Comparison of ENCODE assay signal across 1 cellular context in the genomic region with DNA sequence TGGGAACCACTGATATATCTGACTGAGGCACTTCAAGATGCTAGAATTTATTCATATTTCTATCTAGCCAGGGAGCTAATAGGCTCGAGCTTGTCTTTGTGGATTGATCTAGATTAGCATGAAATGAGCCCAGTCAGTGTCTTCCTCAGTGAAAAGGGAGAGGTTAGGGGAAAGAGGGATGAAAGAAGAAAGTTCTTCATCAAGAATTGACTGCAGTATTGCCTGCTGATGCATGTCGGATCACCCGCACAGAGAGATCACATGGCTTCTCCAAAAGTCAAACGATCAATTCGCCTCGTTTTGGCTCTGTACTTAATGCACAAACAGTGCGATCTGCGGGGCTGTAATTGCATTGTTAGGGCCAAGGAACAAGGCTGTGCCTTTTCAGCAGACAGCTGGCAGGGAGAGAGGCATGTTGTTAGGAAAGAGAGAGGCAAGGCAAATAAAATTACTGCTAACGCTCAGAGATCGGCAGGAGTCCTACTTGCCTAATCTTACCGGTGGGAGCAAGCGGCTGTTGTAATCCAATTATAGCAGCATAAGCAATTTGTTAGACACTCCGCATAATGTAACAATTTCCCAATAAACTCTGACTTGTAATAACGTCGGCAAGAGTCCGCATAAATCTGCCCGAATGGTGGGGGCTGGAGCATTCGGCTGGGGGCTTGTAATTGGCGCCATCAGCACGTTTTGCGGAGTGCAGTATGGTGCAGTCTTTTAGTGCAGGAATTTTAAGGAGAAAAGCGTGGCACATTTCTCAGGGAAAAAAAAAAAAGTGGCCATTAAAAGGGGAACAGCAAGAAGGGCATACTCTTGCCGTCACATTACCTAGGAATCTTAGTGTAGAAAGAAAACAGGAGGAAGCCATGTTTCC.
TF ChIP-seq lines count a peak whose summit lies in the region.

No MANE protein-coding gene starts in this region.

TF ChIP-seq in HEK293, 187 proteins besides CTCF, POLR2A, EP300 and RAD21 (continued from another document and continues in another):
- TF ChIP-seq, protein P1, sequence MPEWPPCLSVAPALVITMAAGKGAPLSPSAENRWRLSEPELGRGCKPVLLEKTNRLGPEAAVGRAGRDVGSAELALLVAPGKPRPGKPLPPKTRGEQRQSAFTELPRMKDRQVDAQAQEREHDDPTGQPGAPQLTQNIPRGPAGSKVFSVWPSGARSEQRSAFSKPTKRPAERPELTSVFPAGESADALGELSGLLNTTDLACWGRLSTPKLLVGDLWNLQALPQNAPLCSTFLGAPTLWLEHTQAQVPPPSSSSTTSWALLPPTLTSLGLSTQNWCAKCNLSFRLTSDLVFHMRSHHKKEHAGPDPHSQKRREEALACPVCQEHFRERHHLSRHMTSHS (tag by site-specific recombination; IDR thresholded peaks at IDR 0.05): peak; percentile 95
- no peak for TF ChIP-seq ZNF16 (tag by site-specific recombination; IDR thresholded peaks at IDR 0.05; ENCODE audit: low read depth)
- TF ChIP-seq ZNF776 (tag by site-specific recombination; IDR thresholded peaks at IDR 0.05; ENCODE audit: borderline replicate concordance): no peak
- no peak for TF ChIP-seq ZNF433 (tag by site-specific recombination; IDR thresholded peaks at IDR 0.05; ENCODE audit: low read depth)
- peak; percentile 81 for TF ChIP-seq ZNF629 (tag by site-specific recombination; IDR thresholded peaks at IDR 0.05)
- peak; percentile 88 for TF ChIP-seq ZFP69B (tag by site-specific recombination; IDR thresholded peaks at IDR 0.05)
- TF ChIP-seq ZNF48 (tag by site-specific recombination; IDR thresholded peaks at IDR 0.05): no peak
- TF ChIP-seq ZNF223 (tag by site-specific recombination; IDR thresholded peaks at IDR 0.05): no peak
- TF ChIP-seq ZNF10 (tag by site-specific recombination; IDR thresholded peaks at IDR 0.05): no peak
- TF ChIP-seq ZNF155 (tag by site-specific recombination; IDR thresholded peaks at IDR 0.05): no peak
- TF ChIP-seq, protein P2, sequence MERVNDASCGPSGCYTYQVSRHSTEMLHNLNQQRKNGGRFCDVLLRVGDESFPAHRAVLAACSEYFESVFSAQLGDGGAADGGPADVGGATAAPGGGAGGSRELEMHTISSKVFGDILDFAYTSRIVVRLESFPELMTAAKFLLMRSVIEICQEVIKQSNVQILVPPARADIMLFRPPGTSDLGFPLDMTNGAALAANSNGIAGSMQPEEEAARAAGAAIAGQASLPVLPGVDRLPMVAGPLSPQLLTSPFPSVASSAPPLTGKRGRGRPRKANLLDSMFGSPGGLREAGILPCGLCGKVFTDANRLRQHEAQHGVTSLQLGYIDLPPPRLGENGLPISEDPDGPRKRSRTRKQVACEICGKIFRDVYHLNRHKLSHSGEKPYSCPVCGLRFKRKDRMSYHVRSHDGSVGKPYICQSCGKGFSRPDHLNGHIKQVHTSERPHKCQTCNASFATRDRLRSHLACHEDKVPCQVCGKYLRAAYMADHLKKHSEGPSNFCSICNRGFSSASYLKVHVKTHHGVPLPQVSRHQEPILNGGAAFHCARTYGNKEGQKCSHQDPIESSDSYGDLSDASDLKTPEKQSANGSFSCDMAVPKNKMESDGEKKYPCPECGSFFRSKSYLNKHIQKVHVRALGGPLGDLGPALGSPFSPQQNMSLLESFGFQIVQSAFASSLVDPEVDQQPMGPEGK (tag by site-specific recombination; IDR thresholded peaks at IDR 0.05): peak; percentile 93
- no peak for TF ChIP-seq SALL2 (tag by site-specific recombination; IDR thresholded peaks at IDR 0.05; ENCODE audit: borderline replicate concordance)
- no peak for TF ChIP-seq ZNF639 (tag by site-specific recombination; IDR thresholded peaks at IDR 0.05)
- TF ChIP-seq ZNF561 (tag by site-specific recombination; IDR thresholded peaks at IDR 0.05; ENCODE audit: borderline replicate concordance): peak; percentile 88
- no peak for TF ChIP-seq ZNF521 (tag by site-specific recombination; IDR thresholded peaks at IDR 0.05)
- TF ChIP-seq, protein P3, sequence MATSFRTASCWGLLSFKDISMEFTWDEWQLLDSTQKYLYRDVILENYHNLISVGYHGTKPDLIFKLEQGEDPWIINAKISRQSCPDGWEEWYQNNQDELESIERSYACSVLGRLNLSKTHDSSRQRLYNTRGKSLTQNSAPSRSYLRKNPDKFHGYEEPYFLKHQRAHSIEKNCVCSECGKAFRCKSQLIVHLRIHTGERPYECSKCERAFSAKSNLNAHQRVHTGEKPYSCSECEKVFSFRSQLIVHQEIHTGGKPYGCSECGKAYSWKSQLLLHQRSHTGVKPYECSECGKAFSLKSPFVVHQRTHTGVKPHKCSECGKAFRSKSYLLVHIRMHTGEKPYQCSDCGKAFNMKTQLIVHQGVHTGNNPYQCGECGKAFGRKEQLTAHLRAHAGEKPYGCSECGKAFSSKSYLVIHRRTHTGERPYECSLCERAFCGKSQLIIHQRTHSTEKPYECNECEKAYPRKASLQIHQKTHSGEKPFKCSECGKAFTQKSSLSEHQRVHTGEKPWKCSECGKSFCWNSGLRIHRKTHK (tag by site-specific recombination; IDR thresholded peaks at IDR 0.05): no peak
- no peak for TF ChIP-seq SCRT1 (tag by site-specific recombination; IDR thresholded peaks at IDR 0.05; ENCODE audit: borderline replicate concordance)
- no peak for TF ChIP-seq EGR2 (tag by site-specific recombination; IDR thresholded peaks at IDR 0.05; ENCODE audit: low read depth)
- TF ChIP-seq HOXA7 (CRISPR knock-in tag; IDR thresholded peaks at IDR 0.05; ENCODE audit: borderline replicate concordance): no peak
- TF ChIP-seq GLIS2 (tag by site-specific recombination; IDR thresholded peaks at IDR 0.05): no peak
- TF ChIP-seq, protein P4, sequence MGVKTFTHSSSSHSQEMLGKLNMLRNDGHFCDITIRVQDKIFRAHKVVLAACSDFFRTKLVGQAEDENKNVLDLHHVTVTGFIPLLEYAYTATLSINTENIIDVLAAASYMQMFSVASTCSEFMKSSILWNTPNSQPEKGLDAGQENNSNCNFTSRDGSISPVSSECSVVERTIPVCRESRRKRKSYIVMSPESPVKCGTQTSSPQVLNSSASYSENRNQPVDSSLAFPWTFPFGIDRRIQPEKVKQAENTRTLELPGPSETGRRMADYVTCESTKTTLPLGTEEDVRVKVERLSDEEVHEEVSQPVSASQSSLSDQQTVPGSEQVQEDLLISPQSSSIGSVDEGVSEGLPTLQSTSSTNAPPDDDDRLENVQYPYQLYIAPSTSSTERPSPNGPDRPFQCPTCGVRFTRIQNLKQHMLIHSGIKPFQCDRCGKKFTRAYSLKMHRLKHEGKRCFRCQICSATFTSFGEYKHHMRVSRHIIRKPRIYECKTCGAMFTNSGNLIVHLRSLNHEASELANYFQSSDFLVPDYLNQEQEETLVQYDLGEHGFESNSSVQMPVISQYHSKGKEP (tag by site-specific recombination; IDR thresholded peaks at IDR 0.05): peak; percentile 93
- TF ChIP-seq ZNF701 (tag by site-specific recombination; IDR thresholded peaks at IDR 0.05): no peak
- TF ChIP-seq ZBTB7A (tag by site-specific recombination; IDR thresholded peaks at IDR 0.05; ENCODE audit: low read depth): no peak
- TF ChIP-seq YY2 (tag by site-specific recombination; IDR thresholded peaks at IDR 0.05): no peak
- TF ChIP-seq ZNF174 (tag by site-specific recombination; IDR thresholded peaks at IDR 0.05): no peak
- no peak; the same call in 1 of the 2 replicates for TF ChIP-seq ZNF121 (tag by site-specific recombination; IDR thresholded peaks at IDR 0.05)
- TF ChIP-seq ZNF302 (tag by site-specific recombination; IDR thresholded peaks at IDR 0.05; ENCODE audit: low read depth): no peak
- no peak for TF ChIP-seq SCRT2 (tag by site-specific recombination; IDR thresholded peaks at IDR 0.05)
- TF ChIP-seq, protein P5, sequence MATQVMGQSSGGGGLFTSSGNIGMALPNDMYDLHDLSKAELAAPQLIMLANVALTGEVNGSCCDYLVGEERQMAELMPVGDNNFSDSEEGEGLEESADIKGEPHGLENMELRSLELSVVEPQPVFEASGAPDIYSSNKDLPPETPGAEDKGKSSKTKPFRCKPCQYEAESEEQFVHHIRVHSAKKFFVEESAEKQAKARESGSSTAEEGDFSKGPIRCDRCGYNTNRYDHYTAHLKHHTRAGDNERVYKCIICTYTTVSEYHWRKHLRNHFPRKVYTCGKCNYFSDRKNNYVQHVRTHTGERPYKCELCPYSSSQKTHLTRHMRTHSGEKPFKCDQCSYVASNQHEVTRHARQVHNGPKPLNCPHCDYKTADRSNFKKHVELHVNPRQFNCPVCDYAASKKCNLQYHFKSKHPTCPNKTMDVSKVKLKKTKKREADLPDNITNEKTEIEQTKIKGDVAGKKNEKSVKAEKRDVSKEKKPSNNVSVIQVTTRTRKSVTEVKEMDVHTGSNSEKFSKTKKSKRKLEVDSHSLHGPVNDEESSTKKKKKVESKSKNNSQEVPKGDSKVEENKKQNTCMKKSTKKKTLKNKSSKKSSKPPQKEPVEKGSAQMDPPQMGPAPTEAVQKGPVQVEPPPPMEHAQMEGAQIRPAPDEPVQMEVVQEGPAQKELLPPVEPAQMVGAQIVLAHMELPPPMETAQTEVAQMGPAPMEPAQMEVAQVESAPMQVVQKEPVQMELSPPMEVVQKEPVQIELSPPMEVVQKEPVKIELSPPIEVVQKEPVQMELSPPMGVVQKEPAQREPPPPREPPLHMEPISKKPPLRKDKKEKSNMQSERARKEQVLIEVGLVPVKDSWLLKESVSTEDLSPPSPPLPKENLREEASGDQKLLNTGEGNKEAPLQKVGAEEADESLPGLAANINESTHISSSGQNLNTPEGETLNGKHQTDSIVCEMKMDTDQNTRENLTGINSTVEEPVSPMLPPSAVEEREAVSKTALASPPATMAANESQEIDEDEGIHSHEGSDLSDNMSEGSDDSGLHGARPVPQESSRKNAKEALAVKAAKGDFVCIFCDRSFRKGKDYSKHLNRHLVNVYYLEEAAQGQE (tag by site-specific recombination; IDR thresholded peaks at IDR 0.05): no peak
- TF ChIP-seq ZNF692 (tag by site-specific recombination; IDR thresholded peaks at IDR 0.05): peak; percentile 93
- no peak for TF ChIP-seq ZNF404 (tag by site-specific recombination; IDR thresholded peaks at IDR 0.05)
- TF ChIP-seq GLIS1 (tag by site-specific recombination; IDR thresholded peaks at IDR 0.05): peak; percentile 67
- no peak for TF ChIP-seq ZFP3 (tag by site-specific recombination; IDR thresholded peaks at IDR 0.05; ENCODE audit: low read depth)
- no peak for TF ChIP-seq ZFP37 (tag by site-specific recombination; IDR thresholded peaks at IDR 0.05)
- 0 out of 2 replicates have a peak, but pooled peaks have one; percentile 40 for TF ChIP-seq BCL11A (tag by site-specific recombination; IDR thresholded peaks at IDR 0.05; ENCODE audit: low read depth)
- TF ChIP-seq ZNF169 (tag by site-specific recombination; IDR thresholded peaks at IDR 0.05): no peak
- TF ChIP-seq ZNF670 (tag by site-specific recombination; IDR thresholded peaks at IDR 0.05; ENCODE audit: low read depth): no peak
- TF ChIP-seq TCF7L2 (IDR thresholded peaks at IDR 0.05; ENCODE audit: borderline replicate concordance, low read depth, low read length): no peak; the same call in 1 of the 2 replicates
- TF ChIP-seq ZBTB49 (tag by site-specific recombination; IDR thresholded peaks at IDR 0.05; ENCODE audit: low read depth): no peak
